In genomic region chr16:85271198-85271597, GRCh38 we compare ENCODE assay signal across 21 cellular contexts.
"Had no signal": no experiment of that assay in that cellular context is flagged by ENCODE, and none has a peak within 500 bp of the region (broad histone marks: within the 10 kb centered on the region; RNA-seq: fewer than 3 reads in every experiment).

No MANE protein-coding gene starts in this region.

- H3K27ac ChIP-seq: brain microvascular endothelial cell, cardiac muscle cell, KMS-11 had no signal

- H3K27me3 Mint-ChIP-seq: activated CD4-positive, alpha-beta T cell treated with anti-CD3 and anti-CD28 coated beads, Interleukin-2, amount 10 ng/mL, durations not matched to agents 7 days and 5 days had no signal

- H3K27me3 ChIP-seq: brain microvascular endothelial cell, cardiac muscle cell had no signal

- H3K4me2 ChIP-seq: KMS-11 had no signal

- H3K36me3 Mint-ChIP-seq: activated CD4-positive, alpha-beta memory T cell treated with anti-CD3 and anti-CD28 coated beads for 36 hours; activated naive CD4-positive, alpha-beta T cell treated with anti-CD3 and anti-CD28 coated beads, Interleukin-2, amount 50 U/mL, for 72 hours had no signal

- H3K4me3 ChIP-seq: cardiac muscle cell had no signal

- H3K9me3 Mint-ChIP-seq: activated CD4-positive, alpha-beta memory T cell treated with anti-CD3 and anti-CD28 coated beads for 36 hours; activated CD4-positive, alpha-beta T cell treated with anti-CD3 and anti-CD28 coated beads, Interleukin-2, amount 10 ng/mL, durations not matched to agents 7 days and 5 days; activated naive CD4-positive, alpha-beta T cell treated with anti-CD3 and anti-CD28 coated beads, Interleukin-2, amount 50 U/mL, for 72 hours; activated T-cell treated with anti-CD3 and anti-CD28 coated beads, Interleukin-2, amount 50 U/mL, for 4 hours had no signal

- H3K4me1 Mint-ChIP-seq: activated CD4-positive, alpha-beta T cell treated with anti-CD3 and anti-CD28 coated beads, Interleukin-2, amount 10 ng/mL, durations not matched to agents 7 days and 5 days had no signal

- H3K9ac ChIP-seq: KMS-11 had no signal

- ATAC-seq: activated naive CD4-positive, alpha-beta T cell treated with anti-CD3 and anti-CD28 coated beads, Interleukin-2, amount 50 U/mL, for 72 hours; activated T-cell treated with anti-CD3 and anti-CD28 coated beads, Interleukin-2, amount 50 U/mL, for 4 hours; T-helper 17 cell had no signal

- H3K4me3 Mint-ChIP-seq: activated CD4-positive, alpha-beta memory T cell treated with anti-CD3 and anti-CD28 coated beads for 36 hours; activated CD4-positive, alpha-beta T cell treated with anti-CD3 and anti-CD28 coated beads, Interleukin-2, amount 10 ng/mL, durations not matched to agents 7 days and 5 days; activated T-cell treated with anti-CD3 and anti-CD28 coated beads, Interleukin-2, amount 50 U/mL, for 4 hours; T-helper 17 cell had no signal

- H3K27ac Mint-ChIP-seq: activated CD4-positive, alpha-beta memory T cell treated with anti-CD3 and anti-CD28 coated beads for 36 hours; activated CD4-positive, alpha-beta T cell treated with anti-CD3 and anti-CD28 coated beads, Interleukin-2, amount 10 ng/mL, durations not matched to agents 7 days and 5 days; T-helper 17 cell had no signal

- H3K36me3 ChIP-seq: brain microvascular endothelial cell, cardiac muscle cell had no signal

- DNase-seq: activated CD4-positive, alpha-beta memory T cell treated with anti-CD3 and anti-CD28 coated beads for 36 hours; activated CD4-positive, alpha-beta T cell treated with anti-CD3 and anti-CD28 coated beads, Interleukin-2, amount 10 ng/mL, durations not matched to agents 7 days and 5 days; activated CD4-positive, CD25-positive, alpha-beta regulatory T cell; activated CD8-positive, alpha-beta memory T cell treated with anti-CD3 and anti-CD28 coated beads for 24 hours; activated effector memory CD4-positive, alpha-beta T cell treated with anti-CD3 and anti-CD28 coated beads, Interleukin-2, amount 50 U/mL, for 16 hours; activated naive CD4-positive, alpha-beta T cell treated with Interleukin-2 at 50 U/mL for 16 hours; activated T-cell treated with anti-CD3 and anti-CD28 coated beads, Interleukin-2, amount 50 U/mL, for 4 hours; amygdala; brain microvascular endothelial cell; NCI-H1092; NCI-H1694; NCI-H2029; NCI-H2107; NCI-H2171 treated with DMSO at 0.1 percent for 48 hours; NCI-H226; NCI-H526 treated with DMSO at 0.1 percent for 48 hours; T-helper 17 cell; T-helper 9 cell had no signal
